Comparison of ENCODE assay signal across 15 cellular contexts in genomic region chr9:120832766-120833165, GRCh38.
"Had no signal": no experiment of that assay in that cellular context is flagged by ENCODE, and none has a peak within 500 bp of the region (broad histone marks: within the 10 kb centered on the region; RNA-seq: fewer than 3 reads in every experiment).

No MANE protein-coding gene starts in this region.

- H3K27me3 Mint-ChIP-seq: activated CD4-positive, alpha-beta memory T cell treated with anti-CD3 and anti-CD28 coated beads, Interleukin-2, amount 10 ng/mL, durations not matched to agents 7 days and 5 days; activated CD4-positive, alpha-beta T cell treated with anti-CD3 and anti-CD28 coated beads for 36 hours had no signal

- H2AFZ ChIP-seq: hepatocyte had no signal

- H3K4me2 ChIP-seq: hepatocyte had no signal

- H3K4me1 ChIP-seq: pancreas, thyroid gland had no signal

- H3K27ac ChIP-seq: coronary artery, hepatocyte, pancreas, thyroid gland had no signal

- H3K4me3 ChIP-seq: coronary artery, hepatocyte, pancreas, thyroid gland had no signal

- ATAC-seq: activated CD4-positive, alpha-beta T cell treated with anti-CD3 and anti-CD28 coated beads for 36 hours; left ventricle myocardium superior; pancreas had no signal

- H3K4me3 Mint-ChIP-seq: activated CD4-positive, alpha-beta memory T cell treated with anti-CD3 and anti-CD28 coated beads, Interleukin-2, amount 10 ng/mL, durations not matched to agents 7 days and 5 days; activated CD4-positive, alpha-beta T cell treated with anti-CD3 and anti-CD28 coated beads for 36 hours; activated naive CD4-positive, alpha-beta T cell treated with anti-CD3 and anti-CD28 coated beads for 36 hours; neural crest cell had no signal

- H3K79me2 ChIP-seq: hepatocyte had no signal

- DNase-seq: activated CD4-positive, alpha-beta memory T cell treated with anti-CD3 and anti-CD28 coated beads, Interleukin-2, amount 10 ng/mL, durations not matched to agents 7 days and 5 days; activated CD4-positive, alpha-beta T cell treated with anti-CD3 and anti-CD28 coated beads for 36 hours; activated CD8-positive, alpha-beta memory T cell treated with anti-CD3 and anti-CD28 coated beads, Interleukin-2, amount 50 U/mL, for 48 hours; activated naive CD4-positive, alpha-beta T cell treated with anti-CD3 and anti-CD28 coated beads for 36 hours; effector CD4-positive, alpha-beta T cell; kidney; left ventricle myocardium superior; pancreas; retina; stimulated activated CD4-positive, alpha-beta T cell treated with anti-CD3 and anti-CD28 coated beads, Interleukin-4, amount 100 ng/mL, for 4 hours; T-helper 9 cell; thyroid gland had no signal

- H3K9me3 ChIP-seq: pancreas, thyroid gland had no signal

- H3K27ac Mint-ChIP-seq: activated CD4-positive, alpha-beta memory T cell treated with anti-CD3 and anti-CD28 coated beads, Interleukin-2, amount 10 ng/mL, durations not matched to agents 7 days and 5 days; activated CD4-positive, alpha-beta T cell treated with anti-CD3 and anti-CD28 coated beads for 36 hours; activated naive CD4-positive, alpha-beta T cell treated with anti-CD3 and anti-CD28 coated beads for 36 hours had no signal

- H3K9me3 Mint-ChIP-seq: activated CD4-positive, alpha-beta memory T cell treated with anti-CD3 and anti-CD28 coated beads, Interleukin-2, amount 10 ng/mL, durations not matched to agents 7 days and 5 days; activated naive CD4-positive, alpha-beta T cell treated with anti-CD3 and anti-CD28 coated beads for 36 hours; neural crest cell had no signal

- H3K27me3 ChIP-seq: hepatocyte, pancreas, thyroid gland had no signal
